Comparison of ENCODE assay signal across 18 cellular contexts in the genomic region with DNA sequence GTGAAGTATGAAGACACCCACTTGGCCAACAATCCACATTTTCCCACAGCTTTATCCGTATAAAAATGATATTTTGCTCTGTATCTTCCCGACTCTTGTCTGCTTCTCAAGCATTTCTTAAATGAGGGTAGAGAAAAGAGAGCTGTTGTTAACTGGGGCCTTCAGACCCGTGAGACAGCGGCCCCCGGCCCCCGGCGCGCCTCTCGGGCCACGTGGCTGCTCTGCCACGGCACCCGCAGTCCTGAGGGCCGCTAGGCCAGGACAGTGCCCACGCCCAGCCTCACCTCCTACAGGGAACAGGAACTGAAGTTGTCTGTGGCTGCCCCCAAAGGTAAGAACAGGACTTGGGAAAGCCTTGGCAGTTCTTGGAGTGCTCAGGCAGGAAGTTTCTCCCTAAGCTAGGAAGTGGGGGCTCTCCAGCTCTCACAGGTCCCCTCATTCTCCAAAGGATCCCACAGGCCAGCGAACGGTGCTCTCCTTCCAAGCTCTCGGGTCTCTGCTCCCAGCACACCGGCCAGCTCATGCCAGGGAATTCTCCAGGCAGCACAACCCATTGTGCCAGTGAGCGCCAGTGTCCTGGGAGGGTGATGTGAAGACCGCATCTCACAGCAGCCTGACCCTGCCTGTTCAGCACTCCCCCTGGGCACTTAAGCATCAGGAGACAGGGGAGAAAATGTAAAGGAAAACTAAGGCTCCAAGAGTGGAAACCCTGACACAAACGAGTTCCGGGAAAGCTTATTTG.
"Had no signal": no experiment of that assay in that cellular context is flagged by ENCODE, and none has a peak within 500 bp of the region (broad histone marks: within the 10 kb centered on the region; RNA-seq: fewer than 3 reads in every experiment).

No MANE protein-coding gene starts in this region.

- H3K4me3 ChIP-seq: gastrocnemius medialis, heart right ventricle, pancreas, stomach had no signal

- H3K27ac Mint-ChIP-seq: mesothelial cell of epicardium, natural killer cell, progenitor cell of endocrine pancreas had no signal

- ATAC-seq: esophagus mucosa, gastrocnemius medialis, heart right ventricle, left lobe of liver, natural killer cell, pancreas had no signal

- H3K4me1 ChIP-seq: gastrocnemius medialis, heart right ventricle, pancreas, stomach had no signal

- H3K36me3 Mint-ChIP-seq: mesothelial cell of epicardium, natural killer cell had no signal

- DNase-seq: effector memory CD4-positive, alpha-beta T cell; gastrocnemius medialis; heart right ventricle; natural killer cell; nucleus accumbens; pancreas; right cardiac atrium; small intestine; stimulated activated CD4-positive, alpha-beta T cell treated with anti-CD3 and anti-CD28 coated beads, Interleukin-12 subunit alpha, Interleukin-12 subunit beta, amount 100 ng/mL, for 4 hours; stimulated activated naive CD4-positive, alpha-beta T cell; stomach; substantia nigra; trophoblast cell had no signal

- H3K9me3 ChIP-seq: gastrocnemius medialis, heart right ventricle, pancreas, stomach had no signal

- H3K9me3 Mint-ChIP-seq: mesothelial cell of epicardium, natural killer cell, neural crest cell had no signal

- H3K27me3 ChIP-seq: gastrocnemius medialis, pancreas had no signal

- H3K36me3 ChIP-seq: gastrocnemius medialis, heart right ventricle, pancreas, stomach had no signal

- H3K4me1 Mint-ChIP-seq: natural killer cell, neural crest cell had no signal

- H3K4me3 Mint-ChIP-seq: mesothelial cell of epicardium, natural killer cell, neural crest cell had no signal

- H3K27ac ChIP-seq: gastrocnemius medialis, heart right ventricle, pancreas, stomach had no signal
